Comparison of ENCODE assay signal across 17 cellular contexts in the genomic region with DNA sequence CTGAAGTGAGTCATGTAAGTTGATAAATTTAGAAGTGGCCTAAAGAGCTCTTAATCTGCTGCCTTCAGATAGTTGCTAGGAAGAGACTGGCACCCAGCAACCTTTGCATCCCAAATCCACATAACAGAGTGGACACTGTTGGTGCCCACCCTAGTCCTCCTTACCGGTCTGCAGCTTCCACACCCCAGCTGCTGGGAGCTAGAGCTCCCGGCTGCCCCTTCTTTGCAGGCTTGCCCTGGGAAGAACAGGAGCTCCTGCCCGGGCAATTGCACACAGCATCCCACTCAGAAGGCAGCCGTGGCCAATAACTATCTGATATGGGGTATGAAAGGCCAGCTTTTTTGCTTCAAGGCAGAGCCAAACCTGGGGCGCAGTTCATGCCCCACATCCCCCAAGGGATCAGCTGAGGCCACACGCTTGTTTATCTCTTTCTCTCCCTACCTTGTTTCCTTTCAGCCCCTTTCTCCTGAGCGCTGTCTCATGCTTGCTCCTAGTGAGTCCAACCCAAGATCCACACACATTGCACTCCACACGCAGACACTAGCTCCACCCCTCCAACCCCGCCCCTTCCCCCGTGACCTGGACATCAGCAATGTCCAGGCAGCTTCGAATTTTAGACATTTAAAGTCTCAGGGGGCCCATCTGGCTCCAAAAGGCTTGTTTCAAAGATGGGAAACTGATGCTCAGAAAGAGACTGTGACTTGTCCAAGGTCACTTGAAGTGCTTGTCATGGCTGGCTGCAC. TPM values are rescaled to one million over a fixed set of nuclear protein-coding genes. Genes with fewer than 3 reads are reported as not detected.
DNase-seq lines count a peak whose midpoint lies in the region; ATAC-seq, FAIRE-seq and TF ChIP-seq lines count a peak whose summit lies in the region.
"Had no signal": no experiment of that assay in that cellular context is flagged by ENCODE, and none has a peak within 500 bp of the region (broad histone marks: within the 10 kb centered on the region; RNA-seq: fewer than 3 reads in every experiment).

No MANE protein-coding gene starts in this region.

- H3K4me3 Mint-ChIP-seq in stimulated activated memory B cell treated with anti-CD40 and anti-IgM and Interleukin-4, amounts not matched to agents 10 μg/mL and 1 μg/mL and 100 μg/mL, for 72 hours = no peak overlapping the region
- H3K4me3 Mint-ChIP-seq: CD4-positive, alpha-beta T cell had no signal

- TF ChIP-seq RAD21 in HepG2 (CRISPR knock-in tag; IDR thresholded peaks at IDR 0.05) = no peak

- H3K27ac ChIP-seq in right cardiac atrium (ENCODE audit: low read length) (no peak overlapping the region), VCaP (peak overlapping the region; percentile 57), HepG2 (ENCODE audit: extremely low read length, insufficient read depth, low read length) (no peak overlapping the region), PC-9 (no peak overlapping the region), left lung (no peak overlapping the region)
- H3K27ac ChIP-seq: GM23248 had no signal

- TF ChIP-seq CTCF in VCaP (conservative IDR thresholded peaks at IDR 0.05) = no peak
- TF ChIP-seq CTCF in HepG2 (CRISPR knock-in tag; IDR thresholded peaks at IDR 0.05) = no peak
- TF ChIP-seq CTCF in PC-9 (conservative IDR thresholded peaks at IDR 0.05) = no peak
- TF ChIP-seq CTCF in left lung (IDR thresholded peaks at IDR 0.05) = no peak

- no peaks in the 10 kb centered on the region for H3F3A ChIP-seq in PC-9 (ENCODE audit: insufficient read depth, low read depth)

- H3K4me3 ChIP-seq in right cardiac atrium (ENCODE audit: low read length) (no peak overlapping the region), HepG2 (replicated peaks in 1 of 3; ENCODE audit: insufficient read depth in 1 of 3, low read depth in 2 of 3, low read length in 3 of 3) (no peak overlapping the region; a peak in 1 of 6 replicates), PC-9 (no peak overlapping the region), left lung (no peak overlapping the region)
- H3K4me3 ChIP-seq: GM23248 had no signal

- no peak overlapping the region for H2AFZ ChIP-seq in HepG2 (ENCODE audit: low read length)
- H2AFZ ChIP-seq in PC-9 = no peak overlapping the region
- H2AFZ ChIP-seq: GM23248 had no signal

- 53% methylated on average over 11 of the region's 11 CpGs for WGBS in right cardiac atrium
- 24% methylated on average over 8 of the region's 11 CpGs for WGBS in HepG2 (ENCODE audit: low lambda C conversion rate)

- no TSS peak for BruUV-seq in HepG2 (replicated peaks; lab: Mats Ljungman, UMichigan)
- no TSS peak for BruUV-seq in PC-9 (replicated peaks; lab: Mats Ljungman, UMichigan)

- no peaks in the 10 kb centered on the region for H3K36me3 Mint-ChIP-seq in stimulated activated memory B cell treated with anti-CD40 and anti-IgM and Interleukin-4, amounts not matched to agents 10 μg/mL and 1 μg/mL and 100 μg/mL, for 72 hours

- TF ChIP-seq POLR2A in HepG2 (IDR thresholded peaks at IDR 0.05; ENCODE audit: insufficient read depth in 1 of 2, low read depth in 2 of 2, low read length in 2 of 2) = no peak

- H3K27me3 ChIP-seq in right cardiac atrium (ENCODE audit: control insufficient read depth, insufficient read depth) (no peaks in the 10 kb centered on the region), HepG2 (ENCODE audit: control insufficient read depth in 1 of 2, insufficient read depth in 2 of 2, low read length in 2 of 2) (no peaks in the 10 kb centered on the region; a peak in 1 of 5 replicates), PC-9 (ENCODE audit: insufficient read depth, low read depth) (peaks cover 94% of the 10 kb centered on the region), left lung (peaks cover 0 to 24% of the 10 kb centered on the region in 2 donors)

- H3K79me2 ChIP-seq in HepG2 (ENCODE audit: insufficient read depth, low read length) (no peaks in the 10 kb centered on the region), PC-9 (ENCODE audit: low read depth) (no peaks in the 10 kb centered on the region)

- no peak overlapping the region for H3K9ac ChIP-seq in HepG2 (ENCODE audit: insufficient read depth, low read depth, low read length)
- H3K9ac ChIP-seq: GM23248 had no signal

- POLR2A ChIA-PET in HepG2 (lab: Yijun Ruan, JAX) = interaction anchor here (0.8 kb wide), 1 partner anchor 10 kb away, joined by 3 read pairs; no protein-coding TSS in a partner anchor
- POLR2A ChIA-PET in PC-9 (lab: Charles Lee; ENCODE audit: unreplicated experiment) = interaction anchor here (0.6 to 1.0 kb wide), 2 partner anchors 128 to 730 kb away, joined by 4 to 7 read pairs; no protein-coding TSS in a partner anchor

- H3K36me3 ChIP-seq in HepG2 (replicated peaks in 1 of 2; ENCODE audit: control insufficient read depth in 1 of 2, insufficient read depth in 2 of 2, low read length in 2 of 2) (no peaks in the 10 kb centered on the region), PC-9 (ENCODE audit: low read depth) (no peaks in the 10 kb centered on the region), left lung (no peaks in the 10 kb centered on the region)

- H3K27ac Mint-ChIP-seq in stimulated activated memory B cell treated with anti-CD40 and anti-IgM and Interleukin-4, amounts not matched to agents 10 μg/mL and 1 μg/mL and 100 μg/mL, for 72 hours = no peak overlapping the region
- H3K27ac Mint-ChIP-seq: CD4-positive, alpha-beta T cell had no signal

- no peak for FAIRE-seq in HepG2 (lab: Jason Lieb, UNC)
- FAIRE-seq: GM12891, H54 had no signal

- H3K4me1 ChIP-seq in right cardiac atrium (ENCODE audit: control insufficient read depth, insufficient read depth, low read length) = no peaks in the 10 kb centered on the region
- peaks cover 73% of the 10 kb centered on the region for H3K4me1 ChIP-seq in HepG2 (ENCODE audit: insufficient read depth, low read length)
- no peaks in the 10 kb centered on the region for H3K4me1 ChIP-seq in PC-9 (replicated peaks; ENCODE audit: insufficient read depth)
- no peaks in the 10 kb centered on the region for H3K4me1 ChIP-seq in left lung

- H3K9me2 ChIP-seq in PC-9 (ENCODE audit: insufficient read depth) = no peaks in the 10 kb centered on the region

- intact Hi-C loops in Right ventricle myocardium superior (cut with DNase I) = no loop called here
- intact Hi-C loops in right cardiac atrium (cut with DNase I) = no loop called here
- intact Hi-C loops in HepG2 (cut with micrococcal nuclease; ENCODE audit: unreplicated experiment) = no loop called here
- intact Hi-C loops in PC-9 (cut with micrococcal nuclease; ENCODE audit: unreplicated experiment) = no loop called here
- intact Hi-C loops in left lung (cut with DNase I) = no loop called here

- no peak for TF ChIP-seq EP300 in HepG2 (IDR thresholded peaks at IDR 0.05; ENCODE audit: low read depth in 2 of 2, low read length in 2 of 2)
- TF ChIP-seq EP300 in HepG2 (CRISPR knock-in tag; IDR thresholded peaks at IDR 0.05; ENCODE audit: borderline replicate concordance) = no peak

- ATAC-seq in Right ventricle myocardium superior (ENCODE audit: poor library complexity) = no peak
- no peak for ATAC-seq in right cardiac atrium
- peak; percentile 5; the same call in 1 of the 3 replicates for ATAC-seq in HepG2
- ATAC-seq in stimulated activated memory B cell treated with anti-CD40 and anti-IgM and Interleukin-4, amounts not matched to agents 10 μg/mL and 1 μg/mL and 100 μg/mL, for 72 hours = peak; percentile 5
- ATAC-seq in left lung = no peak

- CTCF ChIA-PET in HepG2 (lab: Yijun Ruan, JAX; ENCODE audit: low intra/inter-chr PET ratio, low total read pairs) = no interaction called here
- CTCF ChIA-PET in PC-9 (lab: Charles Lee) = no interaction called here

- peaks cover 22% of the 10 kb centered on the region for H3K27me3 Mint-ChIP-seq in stimulated activated memory B cell treated with anti-CD40 and anti-IgM and Interleukin-4, amounts not matched to agents 10 μg/mL and 1 μg/mL and 100 μg/mL, for 72 hours
- H3K27me3 Mint-ChIP-seq: CD4-positive, alpha-beta T cell had no signal

- H3K4me2 ChIP-seq in HepG2 (ENCODE audit: low read depth, low read length) (peak overlapping the region; percentile 19; the same call in 1 of the 2 replicates), PC-9 (no peak overlapping the region)

- in situ Hi-C loops in HepG2 (cut with HindIII; ENCODE audit: extremely low pct_ligation_motif_present, low pct_unique_long_range_greater_than_20kb) = no loop called here

- H3K9me3 Mint-ChIP-seq in stimulated activated memory B cell treated with anti-CD40 and anti-IgM and Interleukin-4, amounts not matched to agents 10 μg/mL and 1 μg/mL and 100 μg/mL, for 72 hours = no peaks in the 10 kb centered on the region
- H3K9me3 Mint-ChIP-seq: CD4-positive, alpha-beta T cell had no signal

- no peaks in the 10 kb centered on the region for H3K4me1 Mint-ChIP-seq in stimulated activated memory B cell treated with anti-CD40 and anti-IgM and Interleukin-4, amounts not matched to agents 10 μg/mL and 1 μg/mL and 100 μg/mL, for 72 hours

- no peaks in the 10 kb centered on the region for H4K20me1 ChIP-seq in HepG2 (ENCODE audit: insufficient read depth, low read length)
- no peaks in the 10 kb centered on the region for H4K20me1 ChIP-seq in PC-9 (ENCODE audit: insufficient read depth)

- H3K9me3 ChIP-seq in right cardiac atrium (ENCODE audit: control insufficient read depth, low read length) (no peaks in the 10 kb centered on the region), HepG2 (ENCODE audit: low read length) (no peaks in the 10 kb centered on the region), PC-9 (ENCODE audit: insufficient read depth, low read depth) (no peaks in the 10 kb centered on the region), left lung (no peaks in the 10 kb centered on the region)

- peak; percentile 16 for DNase-seq in Right ventricle myocardium superior
- DNase-seq in right cardiac atrium = no peak
- no peak for DNase-seq in HepG2 (ENCODE audit: low spot score)
- DNase-seq in activated effector memory CD4-positive, alpha-beta T cell treated with anti-CD3 and anti-CD28 coated beads, Interleukin-2, amount 50 U/mL, for 16 hours = no peak
- no peak for DNase-seq in PC-9
- no peak for DNase-seq in left lung
- DNase-seq: 8988T; AML-193; Calu3; CD4-positive, alpha-beta T cell; DMS 273 treated with DMSO at 0.1 percent for 48 hours; GM23248 had no signal

RNA-seq across cellular contexts. Expression of a gene that starts 9.1 kb away (rescaled TPM):
- total RNA-seq in Right ventricle myocardium superior (not detected), right cardiac atrium (under 1 TPM; 0.14 to 0.24 (median 0.17) TPM), HepG2 (2016; rRNA removed; fragmentation: Illumina TruSeq; extraction: Trizol) (1.1 and 1.5 TPM in 2 replicates), PC-9 (2021) (not detected in 2 replicates), left lung (under 1 TPM in 1 of 2 donors, not detected in 1; 0.18 TPM)
- polyA plus RNA-seq in right cardiac atrium (0.36 TPM), HepG2 (2011; rRNA removed) (2.3 and 4.0 TPM in 2 replicates)
- 0.30 and 0.35 TPM in 2 replicates for total RNA-seq in HepG2 (2016; cell fraction: cytosol; rRNA removed; fragmentation: Illumina TruSeq; extraction: Trizol; ENCODE audit: low read depth)
- total RNA-seq in HepG2 (2016; cell fraction: insoluble cytoplasmic fraction; rRNA removed; fragmentation: Illumina TruSeq; extraction: Trizol) = 0.62 and 1.7 TPM in 2 replicates
- total RNA-seq in HepG2 (2016; cell fraction: membrane; rRNA removed; fragmentation: Illumina TruSeq; extraction: Trizol) = 1.3 and 1.6 TPM in 2 replicates
- 2.9 and 3.0 TPM in 2 replicates for total RNA-seq in HepG2 (2016; cell fraction: nucleus; rRNA removed; fragmentation: Illumina TruSeq; extraction: Trizol)
- 1.5 and 2.5 TPM in 2 replicates for polyA plus RNA-seq in HepG2 (2011; cell fraction: cytosol; rRNA removed)
- 8.9 and 11.7 TPM in 2 replicates for polyA plus RNA-seq in HepG2 (2011; cell fraction: nucleus; rRNA removed)
- polyA plus RNA-seq in HepG2 (2012) = 5.0 and 8.8 TPM in 2 replicates
- polyA plus RNA-seq in HepG2 (2016; cell fraction: cytosol; fragmentation: Illumina TruSeq; extraction: Trizol; ENCODE audit: low read depth) = 0.29 and 0.54 TPM in 2 replicates
- polyA plus RNA-seq in HepG2 (2016; cell fraction: insoluble cytoplasmic fraction; fragmentation: Illumina TruSeq; extraction: Trizol; ENCODE audit: low read depth) = 0.86 and 1.1 TPM in 2 replicates
- polyA plus RNA-seq in HepG2 (2016; cell fraction: membrane; fragmentation: Illumina TruSeq; extraction: Trizol; ENCODE audit: low read depth) = 0.66 and 0.84 TPM in 2 replicates
- 2.6 and 4.2 TPM in 2 replicates for polyA plus RNA-seq in HepG2 (2016; cell fraction: nucleus; fragmentation: Illumina TruSeq; extraction: Trizol; ENCODE audit: insufficient read depth, low read depth)
- 5.2 TPM in 1 of 2 replicates, not detected in the other for polyA minus RNA-seq in HepG2 (2011; rRNA and poly(A)+ RNA removed; ENCODE audit: low replicate concordance)
- polyA minus RNA-seq in HepG2 (2011; cell fraction: cytosol; rRNA and poly(A)+ RNA removed) = 1.8 and 4.1 TPM in 2 replicates
- 9.0 and 11.7 TPM in 2 replicates for polyA minus RNA-seq in HepG2 (2011; cell fraction: nucleus; rRNA and poly(A)+ RNA removed)
- total RNA-seq: Calu3; CD4-positive, alpha-beta T cell; Daoy; GM23248 had no signal
- polyA plus RNA-seq: GM23248 had no signal

Comparison
In these comparisons a context has a peak if more than half of its experiments do, and no peak if none do; other contexts are left out.
1. ATAC-seq: peak in HepG2 (single experiment) and stimulated activated memory B cell treated with anti-CD40 and anti-IgM and Interleukin-4, amounts not matched to agents 10 μg/mL and 1 μg/mL and 100 μg/mL, for 72 hours (single experiment); none in Right ventricle myocardium superior (single experiment), right cardiac atrium (0 of 2) and left lung (single experiment).